ENCODE assay signal across 20 cellular contexts in the genomic region with DNA sequence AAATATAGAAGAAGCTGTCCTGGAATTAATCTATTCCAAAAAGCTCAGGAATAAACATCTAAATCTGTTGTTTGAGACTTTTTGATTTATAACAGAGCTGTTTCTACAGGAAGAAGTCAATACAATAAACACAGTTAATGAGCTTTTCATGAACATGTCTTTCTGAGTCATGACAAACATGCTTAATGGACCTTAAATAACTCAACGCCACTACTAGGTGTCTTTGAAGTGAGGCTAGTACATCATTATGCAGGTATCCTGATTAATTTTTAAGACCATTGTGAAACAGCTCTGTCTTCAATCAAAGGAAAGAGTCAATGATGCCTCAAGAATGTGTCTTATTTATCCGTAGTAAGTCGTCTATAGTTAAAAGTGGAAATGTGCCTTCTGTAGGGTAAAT.
DNase-seq lines count a peak whose midpoint lies in the region; ATAC-seq and TF ChIP-seq lines count a peak whose summit lies in the region.
"Had no signal": no experiment of that assay in that cellular context is flagged by ENCODE, and none has a peak within 500 bp of the region (broad histone marks: within the 10 kb centered on the region; RNA-seq: fewer than 3 reads in every experiment).

No MANE protein-coding gene starts in this region.

- peaks cover 7% of the 10 kb centered on the region for H3K9me3 Mint-ChIP-seq in activated T-helper 17 cell treated with anti-CD3 and anti-CD28 coated beads, Interleukin-2, amount 50 U/mL, for 72 hours
- no peaks in the 10 kb centered on the region for H3K9me3 Mint-ChIP-seq in endothelial cell (ENCODE audit: unreplicated experiment)
- H3K9me3 Mint-ChIP-seq: CD14-positive monocyte; CD4-positive, alpha-beta T cell; CD8-positive, alpha-beta memory T cell had no signal

- no peak for ATAC-seq in activated T-helper 17 cell treated with anti-CD3 and anti-CD28 coated beads, Interleukin-2, amount 50 U/mL, for 72 hours (replicated peaks)
- ATAC-seq: A549, GM12878 had no signal

- H3K4me1 Mint-ChIP-seq in activated T-helper 17 cell treated with anti-CD3 and anti-CD28 coated beads, Interleukin-2, amount 50 U/mL, for 72 hours = no peaks in the 10 kb centered on the region
- no peaks in the 10 kb centered on the region for H3K4me1 Mint-ChIP-seq in endothelial cell (ENCODE audit: unreplicated experiment)
- H3K4me1 Mint-ChIP-seq: CD14-positive monocyte; CD8-positive, alpha-beta memory T cell had no signal

- H3K36me3 Mint-ChIP-seq in activated T-helper 17 cell treated with anti-CD3 and anti-CD28 coated beads, Interleukin-2, amount 50 U/mL, for 72 hours (ENCODE audit: low read depth) = no peaks in the 10 kb centered on the region
- H3K36me3 Mint-ChIP-seq in endothelial cell (ENCODE audit: low read depth, unreplicated experiment) = no peaks in the 10 kb centered on the region
- H3K36me3 Mint-ChIP-seq: CD14-positive monocyte; CD8-positive, alpha-beta memory T cell had no signal

- H3K27ac Mint-ChIP-seq in activated T-helper 17 cell treated with anti-CD3 and anti-CD28 coated beads, Interleukin-2, amount 50 U/mL, for 72 hours = no peak overlapping the region
- no peak overlapping the region for H3K27ac Mint-ChIP-seq in endothelial cell (ENCODE audit: unreplicated experiment)
- H3K27ac Mint-ChIP-seq: CD14-positive monocyte; CD4-positive, alpha-beta T cell; CD8-positive, alpha-beta memory T cell had no signal

- TF ChIP-seq CTCF in endothelial cell (IDR thresholded peaks at IDR 0.05; ENCODE audit: unreplicated experiment) = no peak

- H3K27me3 Mint-ChIP-seq in activated T-helper 17 cell treated with anti-CD3 and anti-CD28 coated beads, Interleukin-2, amount 50 U/mL, for 72 hours = no peaks in the 10 kb centered on the region
- no peaks in the 10 kb centered on the region for H3K27me3 Mint-ChIP-seq in endothelial cell (ENCODE audit: unreplicated experiment)
- H3K27me3 Mint-ChIP-seq: CD4-positive, alpha-beta T cell; CD8-positive, alpha-beta memory T cell had no signal

- no peak overlapping the region for H3K4me3 Mint-ChIP-seq in activated T-helper 17 cell treated with anti-CD3 and anti-CD28 coated beads, Interleukin-2, amount 50 U/mL, for 72 hours
- no peak overlapping the region for H3K4me3 Mint-ChIP-seq in endothelial cell (ENCODE audit: unreplicated experiment)
- H3K4me3 Mint-ChIP-seq: CD14-positive monocyte; CD4-positive, alpha-beta T cell; CD8-positive, alpha-beta memory T cell had no signal

- DNase-seq in NCI-H446 treated with DMSO at 0.1 percent for 48 hours (lab: John Stamatoyannopoulos, UW) (peak; percentile 59), NCI-H446 (lab: John Stamatoyannopoulos, UW) (no peak), NCI-H1417 treated with DMSO at 0.1 percent for 48 hours (lab: John Stamatoyannopoulos, UW) (peak; percentile 0), kidney tubule cell (ENCODE audit: low spot score) (peak; percentile 21), endothelial cell (ENCODE audit: low spot score) (no peak)
- DNase-seq: 8988T; ACHN; AML-193; BE2C; CD4-positive, alpha-beta T cell; CD8-positive, alpha-beta memory T cell; DMS 273 treated with DMSO at 0.1 percent for 48 hours; DMS79; EL; GDM1; GOT3 had no signal

Comparison
In these comparisons a context has a peak if more than half of its experiments do, and no peak if none do; other contexts are left out.
1. DNase-seq: peak in NCI-H446 treated with DMSO at 0.1 percent for 48 hours (single experiment), NCI-H1417 treated with DMSO at 0.1 percent for 48 hours (single experiment) and kidney tubule cell (single experiment); none in NCI-H446 (0 of 2) and endothelial cell (single experiment).